1 cellular context compared by ENCODE assay signal in genomic region chr12:56082967-56083366, GRCh38.
TF ChIP-seq lines count a peak whose summit lies in the region.

No MANE protein-coding gene starts in this region.

TF ChIP-seq in SK-N-SH, 30 proteins besides CTCF, POLR2A, EP300 and RAD21:
- TF ChIP-seq, protein P1, sequence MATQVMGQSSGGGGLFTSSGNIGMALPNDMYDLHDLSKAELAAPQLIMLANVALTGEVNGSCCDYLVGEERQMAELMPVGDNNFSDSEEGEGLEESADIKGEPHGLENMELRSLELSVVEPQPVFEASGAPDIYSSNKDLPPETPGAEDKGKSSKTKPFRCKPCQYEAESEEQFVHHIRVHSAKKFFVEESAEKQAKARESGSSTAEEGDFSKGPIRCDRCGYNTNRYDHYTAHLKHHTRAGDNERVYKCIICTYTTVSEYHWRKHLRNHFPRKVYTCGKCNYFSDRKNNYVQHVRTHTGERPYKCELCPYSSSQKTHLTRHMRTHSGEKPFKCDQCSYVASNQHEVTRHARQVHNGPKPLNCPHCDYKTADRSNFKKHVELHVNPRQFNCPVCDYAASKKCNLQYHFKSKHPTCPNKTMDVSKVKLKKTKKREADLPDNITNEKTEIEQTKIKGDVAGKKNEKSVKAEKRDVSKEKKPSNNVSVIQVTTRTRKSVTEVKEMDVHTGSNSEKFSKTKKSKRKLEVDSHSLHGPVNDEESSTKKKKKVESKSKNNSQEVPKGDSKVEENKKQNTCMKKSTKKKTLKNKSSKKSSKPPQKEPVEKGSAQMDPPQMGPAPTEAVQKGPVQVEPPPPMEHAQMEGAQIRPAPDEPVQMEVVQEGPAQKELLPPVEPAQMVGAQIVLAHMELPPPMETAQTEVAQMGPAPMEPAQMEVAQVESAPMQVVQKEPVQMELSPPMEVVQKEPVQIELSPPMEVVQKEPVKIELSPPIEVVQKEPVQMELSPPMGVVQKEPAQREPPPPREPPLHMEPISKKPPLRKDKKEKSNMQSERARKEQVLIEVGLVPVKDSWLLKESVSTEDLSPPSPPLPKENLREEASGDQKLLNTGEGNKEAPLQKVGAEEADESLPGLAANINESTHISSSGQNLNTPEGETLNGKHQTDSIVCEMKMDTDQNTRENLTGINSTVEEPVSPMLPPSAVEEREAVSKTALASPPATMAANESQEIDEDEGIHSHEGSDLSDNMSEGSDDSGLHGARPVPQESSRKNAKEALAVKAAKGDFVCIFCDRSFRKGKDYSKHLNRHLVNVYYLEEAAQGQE (IDR thresholded peaks at IDR 0.05; ENCODE audit: low read depth, low read length), result no peak
- TF ChIP-seq RXRA (IDR thresholded peaks at IDR 0.05; ENCODE audit: borderline replicate concordance, low read depth) (no peak), CHD2 (IDR thresholded peaks at IDR 0.05; ENCODE audit: low read length, partially characterized antibody) (no peak), FOXM1 (IDR thresholded peaks at IDR 0.05; ENCODE audit: low read depth) (no peak), ELF1 (IDR thresholded peaks at IDR 0.05) (no peak), FOXJ3 (CRISPR knock-in tag; IDR thresholded peaks at IDR 0.05) (no peak), TAF1 (IDR thresholded peaks at IDR 0.05; ENCODE audit: borderline replicate concordance, low read depth, low read length) (no peak), TCF12 (IDR thresholded peaks at IDR 0.05) (no peak), SIN3A (IDR thresholded peaks at IDR 0.05; ENCODE audit: borderline replicate concordance, low read depth, low read length) (no peak), NFIC (IDR thresholded peaks at IDR 0.05; ENCODE audit: borderline replicate concordance) (no peak), JUND (IDR thresholded peaks at IDR 0.05) (no peak), SMC3 (IDR thresholded peaks at IDR 0.05; ENCODE audit: low read depth, low read length) (no peak), RCOR1 (IDR thresholded peaks at IDR 0.05; ENCODE audit: low read length) (no peak), EZH2phosphoT487 (IDR thresholded peaks at IDR 0.05; ENCODE audit: borderline replicate concordance, low read depth) (no peak)
- TF ChIP-seq, protein P2, sequence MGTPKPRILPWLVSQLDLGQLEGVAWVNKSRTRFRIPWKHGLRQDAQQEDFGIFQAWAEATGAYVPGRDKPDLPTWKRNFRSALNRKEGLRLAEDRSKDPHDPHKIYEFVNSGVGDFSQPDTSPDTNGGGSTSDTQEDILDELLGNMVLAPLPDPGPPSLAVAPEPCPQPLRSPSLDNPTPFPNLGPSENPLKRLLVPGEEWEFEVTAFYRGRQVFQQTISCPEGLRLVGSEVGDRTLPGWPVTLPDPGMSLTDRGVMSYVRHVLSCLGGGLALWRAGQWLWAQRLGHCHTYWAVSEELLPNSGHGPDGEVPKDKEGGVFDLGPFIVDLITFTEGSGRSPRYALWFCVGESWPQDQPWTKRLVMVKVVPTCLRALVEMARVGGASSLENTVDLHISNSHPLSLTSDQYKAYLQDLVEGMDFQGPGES (IDR thresholded peaks at IDR 0.05; ENCODE audit: low read depth, low read length), result no peak
- TF ChIP-seq, protein P3, sequence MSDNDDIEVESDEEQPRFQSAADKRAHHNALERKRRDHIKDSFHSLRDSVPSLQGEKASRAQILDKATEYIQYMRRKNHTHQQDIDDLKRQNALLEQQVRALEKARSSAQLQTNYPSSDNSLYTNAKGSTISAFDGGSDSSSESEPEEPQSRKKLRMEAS (IDR thresholded peaks at IDR 0.05; ENCODE audit: low read depth), result no peak
